8 cellular contexts compared by ENCODE assay signal in genomic region chr12:53726946-53727309, GRCh38. TPM values are rescaled to one million over a fixed set of nuclear protein-coding genes. Genes with fewer than 3 reads are reported as not detected.
DNase-seq lines count a peak whose midpoint lies in the region; ATAC-seq and TF ChIP-seq lines count a peak whose summit lies in the region.

No MANE protein-coding gene starts in this region.

- no peaks in the 10 kb centered on the region for H3K9me3 ChIP-seq in CD4-positive, alpha-beta T cell (ENCODE audit: control insufficient read depth, low read length)
- H3K9me3 ChIP-seq in HUES64 (ENCODE audit: insufficient read depth, low read depth, low read length): no peaks in the 10 kb centered on the region
- H3K9me3 ChIP-seq in breast epithelium: no peaks in the 10 kb centered on the region
- H3K9me3 ChIP-seq in mesenchymal stem cell (ENCODE audit: control insufficient read depth, low read length): no peaks in the 10 kb centered on the region
- H3K9me3 ChIP-seq in aorta (ENCODE audit: control insufficient read depth, low read length): no peaks in the 10 kb centered on the region

- peaks cover 34% of the 10 kb centered on the region for H3K4me1 Mint-ChIP-seq in CD4-positive, alpha-beta T cell (ENCODE audit: low read depth)

- TF ChIP-seq CTCF in CD4-positive, alpha-beta T cell (IDR thresholded peaks at IDR 0.05): no peak
- TF ChIP-seq CTCF in breast epithelium (IDR thresholded peaks at IDR 0.05): no peak

- no peak overlapping the region for H2AK5ac ChIP-seq in mesenchymal stem cell (ENCODE audit: low read length, severe bottlenecking)

- no peak overlapping the region for H2BK12ac ChIP-seq in mesenchymal stem cell (ENCODE audit: low read length in 2 of 2)

- CTCF ChIA-PET in CD4-positive, alpha-beta T cell (lab: Charles Lee): interaction anchor here (1.6 to 3.5 kb wide), 4 partner anchors 18 to 51 kb away, joined by 7 to 57 read pairs (median 9); partner anchors contain the start of gene ATP5MC2

- H3K27me3 Mint-ChIP-seq in CD4-positive, alpha-beta T cell: no peaks in the 10 kb centered on the region

- no peak overlapping the region for H3K14ac ChIP-seq in mesenchymal stem cell (ENCODE audit: low read length in 2 of 2)

- no peak overlapping the region for H4K8ac ChIP-seq in mesenchymal stem cell (ENCODE audit: low read length)

- intact Hi-C loops in CD4-positive, alpha-beta T cell (cut with DNase I, micrococcal nuclease): loop anchor here (1.0 to 5.0 kb wide), 6 partner anchors 19 to 720 kb away; partner anchors contain the start of genes ATF7 (in 1 of the 2), ATP5MC2 (in 1 of the 2), EIF4B (in 1 of the 2) and TARBP2 (in 1 of the 2)
- intact Hi-C loops in breast epithelium (cut with DNase I; ENCODE audit: low total_unique reads) (no loop called here), aorta (cut with DNase I) (no loop called here)

- peak overlapping the region in 1 of 2 experiments; percentile 28 for H3K18ac ChIP-seq in mesenchymal stem cell (ENCODE audit: low read depth in 1 of 2, low read length in 2 of 2)

- H3K36me3 Mint-ChIP-seq in CD4-positive, alpha-beta T cell (ENCODE audit: low read depth): peaks cover 44% of the 10 kb centered on the region

- POLR2A ChIA-PET in CD4-positive, alpha-beta T cell (lab: Charles Lee): interaction anchor here (0.5 to 3.3 kb wide), 11 partner anchors 10 to 632 kb away, joined by 3 to 19 read pairs (median 4); partner anchors contain the start of genes SMUG1 and TARBP2

- H3K4me1 ChIP-seq in HUES64 (ENCODE audit: insufficient read depth, low read length) (peaks cover 8% of the 10 kb centered on the region; the same call in 1 of the 2 replicates), breast epithelium (peaks cover 0 to 12% of the 10 kb centered on the region in 2 donors), mesenchymal stem cell (ENCODE audit: control insufficient read depth, insufficient read depth, low read depth, low read length) (peaks cover 4% of the 10 kb centered on the region), aorta (ENCODE audit: control insufficient read depth in 1 of 2, insufficient read depth in 2 of 2, low read length in 2 of 2) (peaks cover 3 to 9% of the 10 kb centered on the region in 2 donors)

- no peaks in the 10 kb centered on the region for H3K27me3 ChIP-seq in CD4-positive, alpha-beta T cell (ENCODE audit: control insufficient read depth, insufficient read depth, low read length)
- H3K27me3 ChIP-seq in HUES64 (ENCODE audit: insufficient read depth, low read length) (no peaks in the 10 kb centered on the region), breast epithelium (no peaks in the 10 kb centered on the region), mesenchymal stem cell (ENCODE audit: control insufficient read depth in 1 of 2, insufficient read depth in 1 of 2, low read length in 2 of 2) (peaks cover 0 to 4% of the 10 kb centered on the region in 2 experiments), aorta (ENCODE audit: control insufficient read depth in 1 of 2, insufficient read depth in 2 of 2, low read length in 1 of 2) (no peaks in the 10 kb centered on the region)

- no peak for ATAC-seq in CD4-positive, alpha-beta T cell (ENCODE audit: poor library complexity)
- ATAC-seq in aorta (ENCODE audit: low FRiP score): no peak

- peaks cover 24% of the 10 kb centered on the region for H3K79me1 ChIP-seq in mesenchymal stem cell (replicated peaks; ENCODE audit: low read length, poor library complexity, severe bottlenecking)

- H3K9ac ChIP-seq in HUES64 (ENCODE audit: low read depth, low read length): no peak overlapping the region
- peak overlapping the region; percentile 95 for H3K9ac ChIP-seq in mesenchymal stem cell (ENCODE audit: low read length)

- no peak for TF ChIP-seq POLR2A in breast epithelium (IDR thresholded peaks at IDR 0.05)

- no peak overlapping the region for H2BK120ac ChIP-seq in mesenchymal stem cell (ENCODE audit: low read depth, low read length)

- H3K27ac Mint-ChIP-seq in CD4-positive, alpha-beta T cell: peak overlapping the region; percentile 82

- peak overlapping the region; percentile 88 for H3K4me2 ChIP-seq in mesenchymal stem cell (ENCODE audit: low read length, poor library complexity, severe bottlenecking)

- no peaks in the 10 kb centered on the region for H3K36me3 ChIP-seq in HUES64 (ENCODE audit: insufficient read depth, low read length)
- no peaks in the 10 kb centered on the region for H3K36me3 ChIP-seq in breast epithelium
- peaks cover 27 to 38% of the 10 kb centered on the region in 2 experiments for H3K36me3 ChIP-seq in mesenchymal stem cell (ENCODE audit: control insufficient read depth in 1 of 2, insufficient read depth in 2 of 2, low read depth in 1 of 2, low read length in 2 of 2)
- peaks cover 3 to 7% of the 10 kb centered on the region in 2 donors for H3K36me3 ChIP-seq in aorta (ENCODE audit: control insufficient read depth in 1 of 2, insufficient read depth in 2 of 2, low read length in 1 of 2)

- no peak overlapping the region for H2BK5ac ChIP-seq in mesenchymal stem cell (ENCODE audit: low read depth, low read length, poor library complexity, severe bottlenecking)

- H3K4me3 ChIP-seq in HUES64 (ENCODE audit: low read length) (peak overlapping the region; percentile 80), breast epithelium (peak overlapping the region; percentile 59 to 91 (median 86)), mesenchymal stem cell (ENCODE audit: insufficient read depth in 1 of 2, low read depth in 1 of 2, low read length in 2 of 2) (peak overlapping the region; percentile 63 to 98), aorta (ENCODE audit: low read length in 2 of 2) (peak overlapping the region; percentile 67 to 98)

- H3K23ac ChIP-seq in mesenchymal stem cell (ENCODE audit: low read length in 2 of 2): no peak overlapping the region

- no peak overlapping the region for H3K27ac ChIP-seq in CD4-positive, alpha-beta T cell (ENCODE audit: low read depth, low read length)
- H3K27ac ChIP-seq in HUES64 (ENCODE audit: low read depth, low read length) (no peak overlapping the region), breast epithelium (peak overlapping the region; percentile 84 to 86), mesenchymal stem cell (ENCODE audit: low read length, poor library complexity, severe bottlenecking) (no peak overlapping the region), aorta (ENCODE audit: low read depth in 1 of 2, low read length in 2 of 2) (peak overlapping the region in 1 of 2 donors; percentile 19)

- H2AFZ ChIP-seq in mesenchymal stem cell (ENCODE audit: low read depth, low read length): peak overlapping the region; percentile 87

- no peak overlapping the region for H2BK15ac ChIP-seq in mesenchymal stem cell (ENCODE audit: low read depth, poor library complexity, severe bottlenecking)

- H3K4ac ChIP-seq in mesenchymal stem cell (ENCODE audit: low read depth in 1 of 2, low read length in 2 of 2): peak overlapping the region in 1 of 2 experiments; percentile 13

- DNase-seq in CD4-positive, alpha-beta T cell: no peak
- DNase-seq in breast epithelium (ENCODE audit: low spot score in 2 of 2) (no peak), mesenchymal stem cell (peak; percentile 48), aorta (no peak), CD1c-positive myeloid dendritic cell (ENCODE audit: extremely low spot score) (no peak), epidermal melanocyte (ENCODE audit: insufficient read length, low spot score) (no peak), NCI-H446 (lab: John Stamatoyannopoulos, UW) (no peak)

- 8% methylated on average over 15 of the region's 15 CpGs for WGBS in HUES64
- WGBS in mesenchymal stem cell: 5% methylated on average over 6 of the region's 15 CpGs
- 1% methylated on average over 15 of the region's 15 CpGs for WGBS in aorta, 2 donors

- H4K91ac ChIP-seq in mesenchymal stem cell (ENCODE audit: low read length): no peak overlapping the region

- H3K4me3 Mint-ChIP-seq in CD4-positive, alpha-beta T cell: peak overlapping the region; percentile 92

- H3K9me3 Mint-ChIP-seq in CD4-positive, alpha-beta T cell: no peaks in the 10 kb centered on the region

RNA-seq across cellular contexts. Expression of gene CALCOCO1, which starts 0.3 kb away (rescaled TPM):
- total RNA-seq in CD4-positive, alpha-beta T cell: 10 to 100 TPM; 66.8 to 69.3 TPM
- polyA plus RNA-seq in HUES64 (2013, experiment 1 of 2): 12.8 TPM
- 20.5 TPM for polyA plus RNA-seq in HUES64 (2013, experiment 2 of 2)
- total RNA-seq in breast epithelium: 100 to 1,000 TPM; 218 to 301 (median 295) TPM
- polyA plus RNA-seq in mesenchymal stem cell (2013, experiment 1 of 2): 52.6 TPM
- 49.8 TPM for polyA plus RNA-seq in mesenchymal stem cell (2013, experiment 2 of 2)
- 100 to 1,000 TPM; 242 to 259 TPM for total RNA-seq in aorta
- polyA plus RNA-seq in aorta: 100 to 1,000 TPM in 1 of 2 donors, 10 to 100 TPM in 1; 88.5 to 299 TPM

RNA-seq across cellular contexts. Expression of gene CISTR, which starts 24.9 kb away (rescaled TPM):
- not detected for total RNA-seq in CD4-positive, alpha-beta T cell
- not detected for polyA plus RNA-seq in HUES64 (2013, experiment 1 of 2)
- polyA plus RNA-seq in HUES64 (2013, experiment 2 of 2): not detected
- total RNA-seq in breast epithelium: not detected
- not detected for polyA plus RNA-seq in mesenchymal stem cell (2013, experiment 1 of 2)
- not detected for polyA plus RNA-seq in mesenchymal stem cell (2013, experiment 2 of 2)
- total RNA-seq in aorta: not detected
- not detected for polyA plus RNA-seq in aorta

RNA-seq across cellular contexts. Expression of gene ATP5MC2, which starts 51.0 kb away (rescaled TPM):
- total RNA-seq in CD4-positive, alpha-beta T cell: 100 to 1,000 TPM; 235 to 245 TPM
- 408 TPM for polyA plus RNA-seq in HUES64 (2013, experiment 1 of 2)
- polyA plus RNA-seq in HUES64 (2013, experiment 2 of 2): 489 TPM
- total RNA-seq in breast epithelium: 100 to 1,000 TPM; 286 to 394 (median 306) TPM
- polyA plus RNA-seq in mesenchymal stem cell (2013, experiment 1 of 2): 474 TPM
- 484 TPM for polyA plus RNA-seq in mesenchymal stem cell (2013, experiment 2 of 2)
- 100 to 1,000 TPM; 152 to 183 TPM for total RNA-seq in aorta
- 100 to 1,000 TPM; 389 to 390 TPM for polyA plus RNA-seq in aorta

Comparison
In these comparisons a context has a peak if more than half of its experiments do, and no peak if none do; other contexts are left out.
1. H3K27ac ChIP-seq: peak in breast epithelium (2 of 2); none in CD4-positive, alpha-beta T cell (single experiment), HUES64 (single experiment) and mesenchymal stem cell (single experiment).
2. intact Hi-C loops: an anchor here in CD4-positive, alpha-beta T cell (1.0 to 5.0 kb wide); none called in breast epithelium and aorta.
3. Peak in every context shown above with its lines, with median percentiles within 50 percentile points of each other: H3K4me3 ChIP-seq.